ENCODE assay signal across 9 cellular contexts in the genomic region with DNA sequence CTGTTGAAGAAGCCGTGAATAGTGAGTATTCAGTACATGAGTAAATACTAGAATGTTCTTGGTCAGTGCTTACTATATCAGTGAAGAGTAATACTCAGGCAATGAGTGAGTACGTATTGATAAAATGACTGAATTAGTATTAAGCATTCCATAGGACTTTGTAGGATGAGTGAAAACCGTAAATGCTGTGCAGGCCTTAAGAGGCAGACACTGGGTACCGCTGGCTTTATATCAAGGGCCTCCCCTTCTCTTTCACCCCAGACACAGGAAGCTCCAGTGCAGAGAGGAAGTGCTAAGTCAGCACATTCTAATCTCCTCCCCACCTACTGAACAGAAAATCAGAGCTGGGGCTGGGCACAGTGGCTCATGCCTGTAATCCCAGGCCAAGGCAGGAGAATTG. TPM values are rescaled to one million over a fixed set of nuclear protein-coding genes. Genes with fewer than 3 reads are reported as not detected.
DNase-seq lines count a peak whose midpoint lies in the region; TF ChIP-seq lines count a peak whose summit lies in the region.
"Had no signal": no experiment of that assay in that cellular context is flagged by ENCODE, and none has a peak within 500 bp of the region (broad histone marks: within the 10 kb centered on the region; RNA-seq: fewer than 3 reads in every experiment).

No MANE protein-coding gene starts in this region.

- H3K36me3 Mint-ChIP-seq in CD14-positive monocyte, result peaks cover 54 to 57% of the 10 kb centered on the region in 2 donors
- H3K36me3 Mint-ChIP-seq in activated naive CD4-positive, alpha-beta T cell treated with anti-CD3 and anti-CD28 coated beads, Interleukin-2, amount 10 ng/mL, durations not matched to agents 7 days and 5 days, result peaks cover 62% of the 10 kb centered on the region

- H3K9me3 Mint-ChIP-seq in CD14-positive monocyte, result no peaks in the 10 kb centered on the region
- no peaks in the 10 kb centered on the region for H3K9me3 Mint-ChIP-seq in activated naive CD4-positive, alpha-beta T cell treated with anti-CD3 and anti-CD28 coated beads, Interleukin-2, amount 10 ng/mL, durations not matched to agents 7 days and 5 days

- H3K27ac Mint-ChIP-seq in CD14-positive monocyte, result peak overlapping the region; percentile 71 to 96 (median 92)
- peak overlapping the region; percentile 94 for H3K27ac Mint-ChIP-seq in activated naive CD4-positive, alpha-beta T cell treated with anti-CD3 and anti-CD28 coated beads, Interleukin-2, amount 10 ng/mL, durations not matched to agents 7 days and 5 days

- H3K27me3 Mint-ChIP-seq in CD14-positive monocyte (ENCODE audit: low read depth in 3 of 3), result peaks cover 0 to 2% (median 0%) of the 10 kb centered on the region in 3 donors
- no peaks in the 10 kb centered on the region for H3K27me3 Mint-ChIP-seq in activated naive CD4-positive, alpha-beta T cell treated with anti-CD3 and anti-CD28 coated beads, Interleukin-2, amount 10 ng/mL, durations not matched to agents 7 days and 5 days

- intact Hi-C loops in CD14-positive monocyte (cut with micrococcal nuclease), result no loop called here

- H3K4me1 Mint-ChIP-seq in CD14-positive monocyte, result peaks cover 72% of the 10 kb centered on the region
- H3K4me1 Mint-ChIP-seq in activated naive CD4-positive, alpha-beta T cell treated with anti-CD3 and anti-CD28 coated beads, Interleukin-2, amount 10 ng/mL, durations not matched to agents 7 days and 5 days, result peaks cover 25% of the 10 kb centered on the region

- DNase-seq in CD14-positive monocyte (ENCODE audit: low spot score) (no peak), RPMI8226 (peak; percentile 57), midbrain (lab: John Stamatoyannopoulos, UW) (peak; percentile 7), NK-92 (lab: John Stamatoyannopoulos, UW; ENCODE audit: unreplicated experiment) (no peak), GM19238 (ENCODE audit: insufficient read length, low spot score) (no peak), NCI-H748 treated with DMSO at 0.1 percent for 48 hours (lab: John Stamatoyannopoulos, UW) (no peak), NCI-H2196 treated with DMSO at 0.1 percent for 48 hours (lab: John Stamatoyannopoulos, UW; ENCODE audit: unreplicated experiment) (no peak)
- peak; percentile 52 for DNase-seq in activated naive CD4-positive, alpha-beta T cell treated with anti-CD3 and anti-CD28 coated beads, Interleukin-2, amount 10 ng/mL, durations not matched to agents 7 days and 5 days
- DNase-seq: Caco-2 had no signal

- CTCF ChIA-PET in activated naive CD4-positive, alpha-beta T cell treated with anti-CD3 and anti-CD28 coated beads, Interleukin-2, amount 10 ng/mL, durations not matched to agents 7 days and 5 days (lab: Charles Lee), result interaction anchor here (1.1 to 2.1 kb wide), 3 partner anchors 13 to 290 kb away, joined by 3 to 6 read pairs (median 4); no protein-coding TSS in a partner anchor

- peak overlapping the region in 1 of 2 donors; percentile 60 for H3K4me3 Mint-ChIP-seq in CD14-positive monocyte
- no peak overlapping the region for H3K4me3 Mint-ChIP-seq in activated naive CD4-positive, alpha-beta T cell treated with anti-CD3 and anti-CD28 coated beads, Interleukin-2, amount 10 ng/mL, durations not matched to agents 7 days and 5 days

- no peak for TF ChIP-seq CTCF in CD14-positive monocyte (IDR thresholded peaks at IDR 0.05)

RNA-seq across cellular contexts. Expression of gene POFUT1, which starts 24.2 kb away (rescaled TPM):
- 10 to 100 TPM; 11.8 to 22.8 TPM for polyA plus RNA-seq in CD14-positive monocyte

RNA-seq across cellular contexts. Expression of gene PLAGL2, which starts 24.3 kb away (rescaled TPM):
- polyA plus RNA-seq in CD14-positive monocyte, result 10 to 100 TPM in 1 of 2 donors, 1 to 10 TPM in 1; 6.2 to 14.7 TPM

RNA-seq across cellular contexts. Expression of gene KIF3B, which starts 45.6 kb away (rescaled TPM):
- polyA plus RNA-seq in CD14-positive monocyte, result 1 to 10 TPM; 1.5 to 3.4 TPM

Comparison
In these comparisons a context has a peak if more than half of its experiments do, and no peak if none do; other contexts are left out.
1. DNase-seq: peak in RPMI8226 (single experiment), activated naive CD4-positive, alpha-beta T cell treated with anti-CD3 and anti-CD28 coated beads, Interleukin-2, amount 10 ng/mL, durations not matched to agents 7 days and 5 days (single experiment) and midbrain (single experiment); none in CD14-positive monocyte (single experiment), NK-92 (single experiment), GM19238 (single experiment), NCI-H748 treated with DMSO at 0.1 percent for 48 hours (single experiment) and NCI-H2196 treated with DMSO at 0.1 percent for 48 hours (single experiment).